9 cellular contexts compared by ENCODE assay signal in the genomic region with DNA sequence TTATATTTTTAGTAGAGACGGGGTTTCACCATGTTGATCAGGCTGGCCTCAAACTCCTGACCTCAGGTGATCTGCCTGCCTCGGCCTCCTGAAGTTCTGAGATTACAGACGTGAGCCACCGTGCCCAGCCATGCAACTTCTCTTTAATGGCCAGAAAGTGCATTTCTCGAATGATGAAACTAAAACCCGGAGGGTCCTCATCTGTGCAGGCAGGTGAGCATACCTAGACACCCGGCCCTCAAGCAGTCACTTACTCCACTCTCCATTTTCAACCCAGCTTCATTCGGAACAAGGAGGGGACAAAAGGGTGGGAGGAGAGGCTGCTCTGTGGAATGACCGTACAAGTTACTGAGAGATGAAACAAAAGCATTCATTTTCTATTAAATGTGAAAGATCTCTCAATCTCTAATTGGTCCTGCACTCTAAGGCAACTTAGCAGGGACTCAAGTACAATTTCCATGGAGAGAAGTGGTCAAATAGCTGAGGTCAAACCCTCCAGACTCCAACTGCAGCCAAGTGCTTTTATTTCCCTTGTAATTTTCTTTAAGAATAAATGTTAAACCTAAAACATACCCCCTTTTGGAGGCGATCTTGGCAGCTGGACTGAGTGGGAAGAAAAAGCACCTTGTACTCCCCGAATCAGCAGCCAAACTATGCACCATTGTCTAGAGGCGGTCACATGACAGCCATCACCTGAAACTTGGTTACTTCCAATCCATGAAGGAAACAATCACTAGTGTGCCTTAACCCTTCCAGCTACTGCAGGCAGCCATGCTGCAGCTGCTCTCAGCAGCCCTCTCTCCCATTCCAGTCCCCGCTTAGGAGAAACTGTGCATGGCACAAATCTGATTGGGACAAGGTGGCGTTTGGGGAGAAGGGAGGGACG.
DNase-seq lines count a peak whose midpoint lies in the region; TF ChIP-seq lines count a peak whose summit lies in the region.
"Had no signal": no experiment of that assay in that cellular context is flagged by ENCODE, and none has a peak within 500 bp of the region (broad histone marks: within the 10 kb centered on the region; RNA-seq: fewer than 3 reads in every experiment).

No MANE protein-coding gene starts in this region.

- POLR2A ChIA-PET in PC-9 (lab: Charles Lee; ENCODE audit: unreplicated experiment): no interaction called here

- peak overlapping the region; percentile 55 for H3K9ac ChIP-seq in fibroblast of lung (ENCODE audit: insufficient read depth, low read length)

- H2AFZ ChIP-seq in PC-9: no peak overlapping the region
- no peak overlapping the region for H2AFZ ChIP-seq in fibroblast of lung (ENCODE audit: low read length)
- H2AFZ ChIP-seq in neuron (ENCODE audit: low read depth, low read length): no peak overlapping the region

- DNase-seq in Ammon's horn (ENCODE audit: low spot score) (peak; percentile 72), PC-9 (no peak), fibroblast of lung (ENCODE audit: low read depth in 2 of 2) (peak in 1 of 2 donors; percentile 36), NCI-H128 (lab: John Stamatoyannopoulos, UW; ENCODE audit: unreplicated experiment) (no peak), NCI-H1436 treated with DMSO at 0.1 percent for 48 hours (lab: John Stamatoyannopoulos, UW) (no peak), glomerular visceral epithelial cell (ENCODE audit: extremely low spot score) (no peak)
- no peak for DNase-seq in stimulated activated CD4-positive, alpha-beta T cell treated with anti-CD3 and anti-CD28 coated beads, Interleukin-4, amount 100 ng/mL, for 4 hours
- DNase-seq: activated CD4-positive, alpha-beta T cell treated with anti-CD3 and anti-CD28 coated beads, Interleukin-2, amount 10 ng/mL, durations not matched to agents 24 days and 14 days had no signal

- peaks cover 76% of the 10 kb centered on the region for H4K20me1 ChIP-seq in PC-9 (ENCODE audit: insufficient read depth)
- no peaks in the 10 kb centered on the region for H4K20me1 ChIP-seq in fibroblast of lung (ENCODE audit: control insufficient read depth, extremely low read depth, insufficient read depth, low read length)

- TF ChIP-seq CTCF in PC-9 (conservative IDR thresholded peaks at IDR 0.05): no peak
- no peak for TF ChIP-seq CTCF in fibroblast of lung (conservative IDR thresholded peaks at IDR 0.05 in 1 of 2, IDR thresholded peaks at IDR 0.05 in 1 of 2; ENCODE audit: low read depth in 1 of 2, low read length in 2 of 2)

- intact Hi-C loops in PC-9 (cut with micrococcal nuclease; ENCODE audit: unreplicated experiment): loop anchor here (1.0 kb wide), 1 partner anchor 10 kb away; no protein-coding TSS in a partner anchor

- no peaks in the 10 kb centered on the region for H3K9me2 ChIP-seq in PC-9 (ENCODE audit: insufficient read depth)

- H3F3A ChIP-seq in PC-9 (ENCODE audit: insufficient read depth, low read depth): no peaks in the 10 kb centered on the region

- H3K27ac ChIP-seq in PC-9 (no peak overlapping the region), fibroblast of lung (ENCODE audit: insufficient read depth, low read length) (peak overlapping the region; percentile 82)

- CTCF ChIA-PET in PC-9 (lab: Charles Lee): no interaction called here

- H3K27me3 ChIP-seq in PC-9 (ENCODE audit: insufficient read depth, low read depth) (no peaks in the 10 kb centered on the region), fibroblast of lung (ENCODE audit: control insufficient read depth, insufficient read depth, low read length) (no peaks in the 10 kb centered on the region), neuron (ENCODE audit: insufficient read depth, low read length) (no peaks in the 10 kb centered on the region)

- BruUV-seq in PC-9 (replicated peaks; lab: Mats Ljungman, UMichigan): no TSS peak

- H3K4me3 ChIP-seq in PC-9 (no peak overlapping the region), fibroblast of lung (replicated peaks in 1 of 4; ENCODE audit: control extremely low read depth in 1 of 4, insufficient read depth in 1 of 4, low read depth in 3 of 4, low read length in 4 of 4) (peak overlapping the region; percentile 29 to 55 (median 48)), neuron (ENCODE audit: low read length) (peak overlapping the region; percentile 46)

- H3K9me3 ChIP-seq in PC-9 (ENCODE audit: insufficient read depth, low read depth) (no peaks in the 10 kb centered on the region), fibroblast of lung (ENCODE audit: control insufficient read depth, insufficient read depth, low read depth, low read length) (no peaks in the 10 kb centered on the region), neuron (ENCODE audit: low read length) (no peaks in the 10 kb centered on the region)

- 0 out of 2 replicates have a peak overlapping the region, but pooled peaks have one; percentile 6 for H3K4me2 ChIP-seq in PC-9
- peak overlapping the region; percentile 100 for H3K4me2 ChIP-seq in fibroblast of lung (ENCODE audit: extremely low read depth, insufficient read depth, low read length)

- H3K4me1 ChIP-seq in PC-9 (replicated peaks; ENCODE audit: insufficient read depth) (no peaks in the 10 kb centered on the region), fibroblast of lung (ENCODE audit: control insufficient read depth, extremely low read depth, insufficient read depth, low read length) (peaks cover 21% of the 10 kb centered on the region), neuron (ENCODE audit: insufficient read depth, low read length) (peaks cover 37% of the 10 kb centered on the region)

- H3K36me3 ChIP-seq in PC-9 (ENCODE audit: low read depth): no peaks in the 10 kb centered on the region
- H3K36me3 ChIP-seq in fibroblast of lung (ENCODE audit: control insufficient read depth, insufficient read depth, low read length): no peaks in the 10 kb centered on the region
- H3K36me3 ChIP-seq in neuron (ENCODE audit: insufficient read depth, low read length): peaks cover 4% of the 10 kb centered on the region

- peaks cover 81% of the 10 kb centered on the region for H3K79me2 ChIP-seq in PC-9 (ENCODE audit: low read depth)
- peaks cover 71% of the 10 kb centered on the region for H3K79me2 ChIP-seq in fibroblast of lung (ENCODE audit: control insufficient read depth, insufficient read depth, low read length)
